In the genomic region with DNA sequence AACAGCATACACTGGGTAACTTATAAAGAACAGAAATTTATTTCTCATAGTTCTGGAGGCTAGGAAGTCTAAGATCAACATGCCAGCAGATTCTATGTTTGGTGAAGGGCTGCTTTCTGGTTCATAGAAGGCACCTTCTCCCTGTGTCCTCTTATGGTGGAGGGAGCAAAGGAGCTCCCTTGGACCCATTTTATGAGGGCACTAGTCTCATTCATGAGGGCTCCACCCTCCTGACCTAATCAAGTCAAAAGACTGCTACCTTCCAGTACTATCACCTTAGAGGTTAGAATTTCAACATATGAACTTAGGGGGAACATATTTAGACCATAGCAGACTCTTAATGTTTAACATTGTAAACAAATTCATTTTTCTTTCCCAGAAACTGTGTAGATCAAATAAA, we compare ENCODE assay signal across 4 cellular contexts. TPM values are rescaled to one million over a fixed set of nuclear protein-coding genes. Genes with fewer than 3 reads are reported as not detected.
"Had no signal": no experiment of that assay in that cellular context is flagged by ENCODE, and none has a peak within 500 bp of the region (broad histone marks: within the 10 kb centered on the region; RNA-seq: fewer than 3 reads in every experiment).

No MANE protein-coding gene starts in this region.

- ATAC-seq: GM12878 had no signal

- DNase-seq: GDM1, GF-D8 had no signal

- H3K4me3 ChIP-seq: GM12878 had no signal

RNA-seq across cellular contexts. Expression of a gene that starts 54.5 kb away (rescaled TPM):
- total RNA-seq: G401, GM12878 had no signal
- polyA plus RNA-seq: GM12878 had no signal
